In genomic region chr9:76321185-76321828, GRCh38 we compare ENCODE assay signal across 14 cellular contexts.
DNase-seq lines count a peak whose midpoint lies in the region; TF ChIP-seq lines count a peak whose summit lies in the region.
"Had no signal": no experiment of that assay in that cellular context is flagged by ENCODE, and none has a peak within 500 bp of the region (broad histone marks: within the 10 kb centered on the region; RNA-seq: fewer than 3 reads in every experiment).

No MANE protein-coding gene starts in this region.

- DNase-seq in H7 (peak; percentile 18), amniotic epithelial cell (ENCODE audit: low read depth) (peak; percentile 82), hepatic stellate cell (ENCODE audit: low spot score) (peak; percentile 74), stromal cell of bone marrow (ENCODE audit: low read depth) (peak; percentile 38), WERI-Rb-1 (no peak), activated gamma-delta T cell treated with Interleukin-2 at 50 U/mL for 16 hours (no peak)
- no peak for DNase-seq in central memory CD4-positive, alpha-beta T cell
- DNase-seq: activated B cell treated with CpG ODN at 0.5 μM for 24 hours; DMS 273 treated with DMSO at 0.1 percent for 48 hours; stimulated activated CD4-positive, alpha-beta T cell treated with anti-CD3 and anti-CD28 coated beads, Interleukin-4, amount 100 ng/mL, for 1 hour; stimulated activated naive CD8-positive, alpha-beta T cell treated with anti-CD3 and anti-CD28 coated beads, Interleukin-15, Interleukin-2, amounts not matched to agents 100 U/mL and 50 U/mL, for 24 hours had no signal

- H3K36me3 ChIP-seq in H7 (replicated peaks; ENCODE audit: control insufficient read depth, insufficient read depth, low read length), result no peaks in the 10 kb centered on the region
- no peaks in the 10 kb centered on the region for H3K36me3 ChIP-seq in WERI-Rb-1
- H3K36me3 ChIP-seq: gastroesophageal sphincter had no signal

- no peaks in the 10 kb centered on the region for H3K9me3 ChIP-seq in WERI-Rb-1 (ENCODE audit: severe bottlenecking)
- H3K9me3 ChIP-seq: gastroesophageal sphincter had no signal

- H3K4me3 ChIP-seq in H7 (ENCODE audit: insufficient read depth, low read depth, low read length) (no peak overlapping the region), WERI-Rb-1 (ENCODE audit: low read depth, low read length) (no peak overlapping the region)
- H3K4me3 ChIP-seq: gastroesophageal sphincter, lung had no signal

- TF ChIP-seq CTCF in WERI-Rb-1 (IDR thresholded peaks at IDR 0.05; ENCODE audit: low read depth, low read length), result no peak

- no peak overlapping the region for H3K27ac ChIP-seq in WERI-Rb-1
- H3K27ac ChIP-seq: gastroesophageal sphincter, parathyroid adenoma had no signal

- H3K27me3 ChIP-seq in H7 (ENCODE audit: control insufficient read depth, insufficient read depth, low read length), result no peaks in the 10 kb centered on the region
- no peaks in the 10 kb centered on the region for H3K27me3 ChIP-seq in WERI-Rb-1 (ENCODE audit: insufficient read depth, low read depth, severe bottlenecking)
- H3K27me3 ChIP-seq: gastroesophageal sphincter had no signal

Comparison
In these comparisons a context has a peak if more than half of its experiments do, and no peak if none do; other contexts are left out.
1. DNase-seq: peak in H7 (single experiment), amniotic epithelial cell (single experiment), hepatic stellate cell (single experiment) and stromal cell of bone marrow (single experiment); none in WERI-Rb-1 (single experiment), central memory CD4-positive, alpha-beta T cell (single experiment) and activated gamma-delta T cell treated with Interleukin-2 at 50 U/mL for 16 hours (single experiment).